In genomic region chr16:51151435-51151950, GRCh38 we compare ENCODE assay signal across 9 cellular contexts. TPM values are rescaled to one million over a fixed set of nuclear protein-coding genes. Genes with fewer than 3 reads are reported as not detected.
DNase-seq lines count a peak whose midpoint lies in the region; ATAC-seq and TF ChIP-seq lines count a peak whose summit lies in the region.
"Had no signal": no experiment of that assay in that cellular context is flagged by ENCODE, and none has a peak within 500 bp of the region (broad histone marks: within the 10 kb centered on the region; RNA-seq: fewer than 3 reads in every experiment).

No MANE protein-coding gene starts in this region.

- H3K4me3 Mint-ChIP-seq in natural killer cell treated with Interleukin-12 subunit alpha and Interleukin-12 subunit beta and Interleukin-15 and Interleukin-18, amount 100 ng/mL, for 72 hours = no peak overlapping the region

- ATAC-seq in natural killer cell treated with Interleukin-12 subunit alpha and Interleukin-12 subunit beta and Interleukin-15 and Interleukin-18, amount 100 ng/mL, for 72 hours = no peak
- ATAC-seq in GM19455 (IDR thresholded peaks at IDR 0.05; ENCODE audit: unreplicated experiment) = no peak

- peaks cover 4 to 7% of the 10 kb centered on the region in 2 donors for H3K4me1 Mint-ChIP-seq in natural killer cell treated with Interleukin-12 subunit alpha and Interleukin-12 subunit beta and Interleukin-15 and Interleukin-18, amount 100 ng/mL, for 72 hours (ENCODE audit: low read depth in 2 of 2)

- intact Hi-C loops in transverse colon (cut with DNase I; ENCODE audit: low total_unique reads) = loop anchor here (5.0 kb wide), 1 partner anchor 729 kb away; no protein-coding TSS in a partner anchor

- peaks cover 50 to 57% of the 10 kb centered on the region in 2 donors for H3K27me3 Mint-ChIP-seq in natural killer cell treated with Interleukin-12 subunit alpha and Interleukin-12 subunit beta and Interleukin-15 and Interleukin-18, amount 100 ng/mL, for 72 hours

- H3K27ac Mint-ChIP-seq in natural killer cell treated with Interleukin-12 subunit alpha and Interleukin-12 subunit beta and Interleukin-15 and Interleukin-18, amount 100 ng/mL, for 72 hours = no peak overlapping the region

- WGBS in transverse colon (ENCODE audit: low coverage in 1 of 2), 2 donors = 21% methylated on average over 21 of the region's 60 CpGs; no CpG with 5 or more reads in 1 of the 2 donors

- peaks cover 8% of the 10 kb centered on the region for H3K36me3 Mint-ChIP-seq in natural killer cell treated with Interleukin-12 subunit alpha and Interleukin-12 subunit beta and Interleukin-15 and Interleukin-18, amount 100 ng/mL, for 72 hours

- no peaks in the 10 kb centered on the region for H3K36me3 ChIP-seq in ACC112 (ENCODE audit: insufficient read depth, low read length)
- no peaks in the 10 kb centered on the region for H3K36me3 ChIP-seq in MG63
- H3K36me3 ChIP-seq in brain microvascular endothelial cell (replicated peaks) = no peaks in the 10 kb centered on the region
- H3K36me3 ChIP-seq in transverse colon = no peaks in the 10 kb centered on the region

- H3K4me1 ChIP-seq in ACC112 (ENCODE audit: control insufficient read depth, insufficient read depth, low read length, unreplicated experiment) (no peaks in the 10 kb centered on the region), transverse colon (peaks cover 0 to 30% (median 15%) of the 10 kb centered on the region in 4 donors)

- TF ChIP-seq CTCF in brain microvascular endothelial cell (IDR thresholded peaks at IDR 0.05; ENCODE audit: low read depth, low read length, missing control alignments) (no peak), transverse colon (IDR thresholded peaks at IDR 0.05) (no peak)

- H2AFZ ChIP-seq in ACC112 (ENCODE audit: low read length, unreplicated experiment) = peak overlapping the region; percentile 72

- in situ Hi-C loops in brain microvascular endothelial cell (cut with HindIII; ENCODE audit: low pct_ligation_motif_present, low sequenced_read_pairs) = no loop called here
- in situ Hi-C loops in transverse colon (cut with MboI; ENCODE audit: low pct_ligation_motif_present in 1 of 4, low pct_unique_long_range_greater_than_20kb in 1 of 4, low sequenced_read_pairs in 3 of 4) = no loop called here

- H3K27me3 ChIP-seq in ACC112 (ENCODE audit: insufficient read depth, low read length) (peaks cover 58% of the 10 kb centered on the region), MG63 (no peaks in the 10 kb centered on the region), brain microvascular endothelial cell (replicated peaks) (peaks cover 55% of the 10 kb centered on the region), transverse colon (peaks cover 99% of the 10 kb centered on the region)

- TF ChIP-seq POLR2A in transverse colon (IDR thresholded peaks at IDR 0.05) = no peak

- no peaks in the 10 kb centered on the region for H3K9me3 Mint-ChIP-seq in natural killer cell treated with Interleukin-12 subunit alpha and Interleukin-12 subunit beta and Interleukin-15 and Interleukin-18, amount 100 ng/mL, for 72 hours

- H3K4me3 ChIP-seq in ACC112 (ENCODE audit: low read depth, low read length) (peak overlapping the region; percentile 83), MG63 (peak overlapping the region; percentile 51), brain microvascular endothelial cell (ENCODE audit: low read depth, low read length) (peak overlapping the region; percentile 54), transverse colon (peak overlapping the region in 3 of 4 donors; percentile 20 to 45 (median 23))

- TF ChIP-seq EP300 in transverse colon (IDR thresholded peaks at IDR 0.05; ENCODE audit: low read depth) = no peak

- peak; percentile 65 for DNase-seq in MG63
- no peak for DNase-seq in brain microvascular endothelial cell
- DNase-seq in kidney tubule cell (ENCODE audit: low spot score) = peak; percentile 91
- DNase-seq in transverse colon = peak; percentile 23
- DNase-seq in activated CD8-positive, alpha-beta memory T cell treated with anti-CD3 and anti-CD28 coated beads for 24 hours = no peak
- no peak for DNase-seq in natural killer cell treated with Interleukin-12 subunit alpha and Interleukin-12 subunit beta and Interleukin-15 and Interleukin-18, amount 100 ng/mL, for 72 hours (ENCODE audit: low spot score)

- H3K27ac ChIP-seq in ACC112 (ENCODE audit: low read depth, low read length) (peak overlapping the region; percentile 58), brain microvascular endothelial cell (no peak overlapping the region), transverse colon (peak overlapping the region; percentile 66 to 77 (median 72))
- H3K27ac ChIP-seq: VCaP had no signal

- H3K79me2 ChIP-seq in ACC112 (ENCODE audit: control insufficient read depth, insufficient read depth, low read length, unreplicated experiment) = no peaks in the 10 kb centered on the region

- H3K9me3 ChIP-seq in MG63 (no peaks in the 10 kb centered on the region), transverse colon (no peaks in the 10 kb centered on the region)

RNA-seq across cellular contexts. Expression of gene SALL1, which starts 0.4 kb away (rescaled TPM):
- 0.13 and 0.84 TPM in 2 replicates for total RNA-seq in MG63 (2014; rRNA removed; shearing (Covaris generic); ENCODE audit: low replicate concordance)
- 1 to 10 TPM in 2 of 4 donors, under 1 TPM in 1, not detected in 1; 0.41 to 2.6 (median 1.6) TPM for total RNA-seq in transverse colon
- total RNA-seq in natural killer cell treated with Interleukin-12 subunit alpha and Interleukin-12 subunit beta and Interleukin-15 and Interleukin-18, amount 100 ng/mL, for 72 hours = under 1 TPM in 1 of 2 donors, not detected in 1; 0.08 TPM

Comparison
In these comparisons a context has a peak if more than half of its experiments do, and no peak if none do; other contexts are left out.
1. H3K4me3 ChIP-seq: peak in every context shown above with its lines; median percentile 83 in ACC112; 54 in brain microvascular endothelial cell; 51 in MG63; 23 in transverse colon.
2. DNase-seq: peak in MG63 (single experiment), kidney tubule cell (single experiment) and transverse colon (single experiment); none in brain microvascular endothelial cell (single experiment), activated CD8-positive, alpha-beta memory T cell treated with anti-CD3 and anti-CD28 coated beads for 24 hours (single experiment) and natural killer cell treated with Interleukin-12 subunit alpha and Interleukin-12 subunit beta and Interleukin-15 and Interleukin-18, amount 100 ng/mL, for 72 hours (single experiment).